ENCODE assay signal across 8 cellular contexts in the genomic region with DNA sequence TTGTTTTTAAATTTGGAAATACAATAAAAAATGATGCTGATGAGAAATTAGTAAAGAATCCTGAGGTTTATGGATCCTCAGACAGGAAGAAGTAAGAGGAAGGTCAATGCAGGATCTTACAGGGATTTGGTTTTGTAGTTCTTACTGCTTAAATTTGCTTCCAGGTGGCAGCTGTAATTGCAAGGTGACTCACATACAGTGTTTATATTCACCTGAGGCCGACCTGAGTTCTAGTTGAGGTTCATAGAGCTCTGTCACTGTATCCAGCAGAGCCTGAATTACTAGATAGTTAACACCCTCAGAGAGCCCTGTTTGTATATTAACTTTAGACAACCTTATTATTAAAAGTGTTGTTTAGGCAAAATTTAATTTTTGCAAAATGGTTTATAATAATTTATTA. TPM values are rescaled to one million over a fixed set of nuclear protein-coding genes. Genes with fewer than 3 reads are reported as not detected.
DNase-seq lines count a peak whose midpoint lies in the region; ATAC-seq and TF ChIP-seq lines count a peak whose summit lies in the region.

No MANE protein-coding gene starts in this region.

- H3K27me3 ChIP-seq in hepatocyte, result no peaks in the 10 kb centered on the region
- no peaks in the 10 kb centered on the region for H3K27me3 ChIP-seq in suprapubic skin

- no peaks in the 10 kb centered on the region for H3K27me3 Mint-ChIP-seq in activated CD4-positive, alpha-beta T cell treated with anti-CD3 and anti-CD28 coated beads, Interleukin-2, amount 10 ng/mL, durations not matched to agents 24 days and 14 days

- peak overlapping the region; percentile 95 for H3K4me2 ChIP-seq in hepatocyte

- H3K36me3 ChIP-seq in hepatocyte (replicated peaks; ENCODE audit: insufficient read depth, low read depth), result no peaks in the 10 kb centered on the region
- peaks cover 2% of the 10 kb centered on the region for H3K36me3 ChIP-seq in suprapubic skin

- peak overlapping the region; percentile 96 for H3K4me3 Mint-ChIP-seq in activated CD4-positive, alpha-beta T cell treated with anti-CD3 and anti-CD28 coated beads, Interleukin-2, amount 10 ng/mL, durations not matched to agents 24 days and 14 days

- peaks cover 38% of the 10 kb centered on the region for H3K4me1 Mint-ChIP-seq in activated CD4-positive, alpha-beta T cell treated with anti-CD3 and anti-CD28 coated beads, Interleukin-2, amount 10 ng/mL, durations not matched to agents 24 days and 14 days

- H2AFZ ChIP-seq in hepatocyte, result peak overlapping the region; percentile 98

- WGBS in hepatocyte (ENCODE audit: low lambda C conversion rate, missing lambda C conversion rate), result 21% methylated on average over 1 of the region's 1 CpG
- WGBS in suprapubic skin, result 44% methylated on average over 1 of the region's 1 CpG

- H3K4me3 ChIP-seq in WI38 (ENCODE audit: low read depth, low read length) (peak overlapping the region; percentile 82), hepatocyte (no peak overlapping the region), suprapubic skin (peak overlapping the region; percentile 88)

- no peak for TF ChIP-seq POLR2A in suprapubic skin (IDR thresholded peaks at IDR 0.05)

- H3K9me3 ChIP-seq in hepatocyte (ENCODE audit: low read depth) (no peaks in the 10 kb centered on the region), suprapubic skin (no peaks in the 10 kb centered on the region)

- H3K79me2 ChIP-seq in hepatocyte, result peaks cover 66% of the 10 kb centered on the region

- H3K27ac ChIP-seq in hepatocyte (peak overlapping the region; percentile 94), suprapubic skin (peak overlapping the region; percentile 99)

- no peaks in the 10 kb centered on the region for H3K9me2 ChIP-seq in hepatocyte (replicated peaks; ENCODE audit: insufficient read depth)

- TF ChIP-seq EP300 in suprapubic skin (IDR thresholded peaks at IDR 0.05), result no peak

- peak overlapping the region; percentile 51 for H3K27ac Mint-ChIP-seq in activated CD4-positive, alpha-beta T cell treated with anti-CD3 and anti-CD28 coated beads, Interleukin-2, amount 10 ng/mL, durations not matched to agents 24 days and 14 days

- H3K9me3 Mint-ChIP-seq in activated CD4-positive, alpha-beta T cell treated with anti-CD3 and anti-CD28 coated beads, Interleukin-2, amount 10 ng/mL, durations not matched to agents 24 days and 14 days, result no peaks in the 10 kb centered on the region

- no peak for ATAC-seq in GM21515 (IDR thresholded peaks at IDR 0.05; ENCODE audit: unreplicated experiment)

- peaks cover 30% of the 10 kb centered on the region for H4K20me1 ChIP-seq in hepatocyte (ENCODE audit: insufficient read depth, poor library complexity, severe bottlenecking)

- DNase-seq in activated CD4-positive, alpha-beta T cell treated with anti-CD3 and anti-CD28 coated beads, Interleukin-2, amount 10 ng/mL, durations not matched to agents 24 days and 14 days, result no peak
- no peak for DNase-seq in activated CD4-positive, alpha-beta T cell treated with anti-CD3 and anti-CD28 coated beads for 1 hour
- DNase-seq in hepatocyte (ENCODE audit: low spot score) (peak; percentile 48), suprapubic skin (ENCODE audit: low spot score in 2 of 2) (no peak), NCI-H446 treated with DMSO at 0.1 percent for 48 hours (lab: John Stamatoyannopoulos, UW) (no peak), SKM-1 (lab: John Stamatoyannopoulos, UW; ENCODE audit: unreplicated experiment) (no peak)

- peaks cover 31% of the 10 kb centered on the region for H3K4me1 ChIP-seq in hepatocyte (ENCODE audit: insufficient read depth)
- H3K4me1 ChIP-seq in suprapubic skin, result peaks cover 30% of the 10 kb centered on the region

- peaks cover 30% of the 10 kb centered on the region for H3K36me3 Mint-ChIP-seq in activated CD4-positive, alpha-beta T cell treated with anti-CD3 and anti-CD28 coated beads, Interleukin-2, amount 10 ng/mL, durations not matched to agents 24 days and 14 days (ENCODE audit: low read depth)

- no peak for TF ChIP-seq CTCF in WI38 (IDR thresholded peaks at IDR 0.05; ENCODE audit: low read depth, low read length)
- TF ChIP-seq CTCF in hepatocyte (IDR thresholded peaks at IDR 0.05; ENCODE audit: poor library complexity), result no peak
- no peak for TF ChIP-seq CTCF in suprapubic skin (IDR thresholded peaks at IDR 0.05)

- intact Hi-C loops in activated CD4-positive, alpha-beta T cell treated with anti-CD3 and anti-CD28 coated beads, Interleukin-2, amount 10 ng/mL, durations not matched to agents 24 days and 14 days (cut with micrococcal nuclease), result loop anchor here (1.0 to 10.0 kb wide), 5 partner anchors 55 to 1009 kb away; no protein-coding TSS in a partner anchor

RNA-seq across cellular contexts. Expression of a gene that starts 1.4 kb away (rescaled TPM):
- 81.0 and 90.9 TPM in 2 replicates for total RNA-seq in activated CD4-positive, alpha-beta T cell treated with anti-CD3 and anti-CD28 coated beads, Interleukin-2, amount 10 ng/mL, durations not matched to agents 24 days and 14 days
- total RNA-seq in hepatocyte (63.4 and 72.1 TPM in 2 replicates), suprapubic skin (100 to 1,000 TPM in 3 of 4 donors, 10 to 100 TPM in 1; 92.4 to 174 (median 111) TPM)
- polyA plus RNA-seq in hepatocyte, result 9.4 and 11.7 TPM in 2 replicates
